In the genomic region with DNA sequence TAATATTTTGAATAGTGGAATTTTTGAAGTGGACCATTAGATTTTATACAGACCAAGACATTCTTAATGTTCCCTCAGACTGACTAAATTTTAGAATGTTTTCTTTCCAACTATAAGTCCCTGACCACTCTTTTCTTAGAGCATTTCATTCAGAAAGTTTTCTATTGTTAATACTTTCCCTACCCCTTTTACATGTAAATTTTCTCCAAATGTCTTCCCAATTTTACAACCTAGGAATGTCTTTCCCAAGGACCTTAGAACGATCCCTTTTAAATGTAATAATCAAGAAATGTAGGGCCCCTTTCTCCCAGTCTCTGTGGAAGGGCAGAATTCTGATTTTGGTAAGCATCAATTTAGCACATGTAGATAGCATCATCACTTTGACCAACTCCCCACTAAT, we compare ENCODE assay signal across 2 cellular contexts.
TF ChIP-seq lines count a peak whose summit lies in the region.

No MANE protein-coding gene starts in this region.

TF ChIP-seq in GM23338, 12 proteins besides CTCF, POLR2A, EP300 and RAD21 (continued from another document):
- TF ChIP-seq, protein P1, sequence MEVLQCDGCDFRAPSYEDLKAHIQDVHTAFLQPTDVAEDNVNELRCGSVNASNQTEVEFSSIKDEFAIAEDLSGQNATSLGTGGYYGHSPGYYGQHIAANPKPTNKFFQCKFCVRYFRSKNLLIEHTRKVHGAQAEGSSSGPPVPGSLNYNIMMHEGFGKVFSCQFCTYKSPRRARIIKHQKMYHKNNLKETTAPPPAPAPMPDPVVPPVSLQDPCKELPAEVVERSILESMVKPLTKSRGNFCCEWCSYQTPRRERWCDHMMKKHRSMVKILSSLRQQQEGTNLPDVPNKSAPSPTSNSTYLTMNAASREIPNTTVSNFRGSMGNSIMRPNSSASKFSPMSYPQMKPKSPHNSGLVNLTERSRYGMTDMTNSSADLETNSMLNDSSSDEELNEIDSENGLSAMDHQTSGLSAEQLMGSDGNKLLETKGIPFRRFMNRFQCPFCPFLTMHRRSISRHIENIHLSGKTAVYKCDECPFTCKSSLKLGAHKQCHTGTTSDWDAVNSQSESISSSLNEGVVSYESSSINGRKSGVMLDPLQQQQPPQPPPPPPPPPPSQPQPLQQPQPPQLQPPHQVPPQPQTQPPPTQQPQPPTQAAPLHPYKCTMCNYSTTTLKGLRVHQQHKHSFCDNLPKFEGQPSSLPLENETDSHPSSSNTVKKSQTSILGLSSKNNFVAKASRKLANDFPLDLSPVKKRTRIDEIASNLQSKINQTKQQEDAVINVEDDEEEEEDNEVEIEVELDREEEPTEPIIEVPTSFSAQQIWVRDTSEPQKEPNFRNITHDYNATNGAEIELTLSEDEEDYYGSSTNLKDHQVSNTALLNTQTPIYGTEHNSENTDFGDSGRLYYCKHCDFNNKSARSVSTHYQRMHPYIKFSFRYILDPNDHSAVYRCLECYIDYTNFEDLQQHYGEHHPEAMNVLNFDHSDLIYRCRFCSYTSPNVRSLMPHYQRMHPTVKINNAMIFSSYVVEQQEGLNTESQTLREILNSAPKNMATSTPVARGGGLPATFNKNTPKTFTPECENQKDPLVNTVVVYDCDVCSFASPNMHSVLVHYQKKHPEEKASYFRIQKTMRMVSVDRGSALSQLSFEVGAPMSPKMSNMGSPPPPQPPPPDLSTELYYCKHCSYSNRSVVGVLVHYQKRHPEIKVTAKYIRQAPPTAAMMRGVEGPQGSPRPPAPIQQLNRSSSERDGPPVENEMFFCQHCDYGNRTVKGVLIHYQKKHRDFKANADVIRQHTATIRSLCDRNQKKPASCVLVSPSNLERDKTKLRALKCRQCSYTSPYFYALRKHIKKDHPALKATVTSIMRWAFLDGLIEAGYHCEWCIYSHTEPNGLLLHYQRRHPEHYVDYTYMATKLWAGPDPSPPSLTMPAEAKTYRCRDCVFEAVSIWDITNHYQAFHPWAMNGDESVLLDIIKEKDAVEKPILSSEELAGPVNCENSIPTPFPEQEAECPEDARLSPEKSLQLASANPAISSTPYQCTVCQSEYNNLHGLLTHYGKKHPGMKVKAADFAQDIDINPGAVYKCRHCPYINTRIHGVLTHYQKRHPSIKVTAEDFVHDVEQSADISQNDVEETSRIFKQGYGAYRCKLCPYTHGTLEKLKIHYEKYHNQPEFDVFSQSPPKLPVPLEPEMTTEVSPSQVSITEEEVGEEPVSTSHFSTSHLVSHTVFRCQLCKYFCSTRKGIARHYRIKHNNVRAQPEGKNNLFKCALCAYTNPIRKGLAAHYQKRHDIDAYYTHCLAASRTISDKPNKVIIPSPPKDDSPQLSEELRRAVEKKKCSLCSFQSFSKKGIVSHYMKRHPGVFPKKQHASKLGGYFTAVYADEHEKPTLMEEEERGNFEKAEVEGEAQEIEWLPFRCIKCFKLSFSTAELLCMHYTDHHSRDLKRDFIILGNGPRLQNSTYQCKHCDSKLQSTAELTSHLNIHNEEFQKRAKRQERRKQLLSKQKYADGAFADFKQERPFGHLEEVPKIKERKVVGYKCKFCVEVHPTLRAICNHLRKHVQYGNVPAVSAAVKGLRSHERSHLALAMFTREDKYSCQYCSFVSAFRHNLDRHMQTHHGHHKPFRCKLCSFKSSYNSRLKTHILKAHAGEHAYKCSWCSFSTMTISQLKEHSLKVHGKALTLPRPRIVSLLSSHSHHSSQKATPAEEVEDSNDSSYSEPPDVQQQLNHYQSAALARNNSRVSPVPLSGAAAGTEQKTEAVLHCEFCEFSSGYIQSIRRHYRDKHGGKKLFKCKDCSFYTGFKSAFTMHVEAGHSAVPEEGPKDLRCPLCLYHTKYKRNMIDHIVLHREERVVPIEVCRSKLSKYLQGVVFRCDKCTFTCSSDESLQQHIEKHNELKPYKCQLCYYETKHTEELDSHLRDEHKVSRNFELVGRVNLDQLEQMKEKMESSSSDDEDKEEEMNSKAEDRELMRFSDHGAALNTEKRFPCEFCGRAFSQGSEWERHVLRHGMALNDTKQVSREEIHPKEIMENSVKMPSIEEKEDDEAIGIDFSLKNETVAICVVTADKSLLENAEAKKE (CRISPR knock-in tag; IDR thresholded peaks at IDR 0.05), result no peak
- no peak for TF ChIP-seq STAT1 (IDR thresholded peaks at IDR 0.05; ENCODE audit: unreplicated experiment)
- no peak for TF ChIP-seq NANOG (IDR thresholded peaks at IDR 0.05; ENCODE audit: borderline replicate concordance)
- no peak for TF ChIP-seq ZNF114 (CRISPR knock-in tag; IDR thresholded peaks at IDR 0.05)
- TF ChIP-seq CREB1 (CRISPR knock-in tag; IDR thresholded peaks at IDR 0.05; ENCODE audit: low read depth), result no peak
- no peak for TF ChIP-seq JUNB (IDR thresholded peaks at IDR 0.05; ENCODE audit: unreplicated experiment)

TF ChIP-seq in WTC11, 78 proteins besides CTCF, POLR2A, EP300 and RAD21 (continued from another document):
- TF ChIP-seq, protein P2, sequence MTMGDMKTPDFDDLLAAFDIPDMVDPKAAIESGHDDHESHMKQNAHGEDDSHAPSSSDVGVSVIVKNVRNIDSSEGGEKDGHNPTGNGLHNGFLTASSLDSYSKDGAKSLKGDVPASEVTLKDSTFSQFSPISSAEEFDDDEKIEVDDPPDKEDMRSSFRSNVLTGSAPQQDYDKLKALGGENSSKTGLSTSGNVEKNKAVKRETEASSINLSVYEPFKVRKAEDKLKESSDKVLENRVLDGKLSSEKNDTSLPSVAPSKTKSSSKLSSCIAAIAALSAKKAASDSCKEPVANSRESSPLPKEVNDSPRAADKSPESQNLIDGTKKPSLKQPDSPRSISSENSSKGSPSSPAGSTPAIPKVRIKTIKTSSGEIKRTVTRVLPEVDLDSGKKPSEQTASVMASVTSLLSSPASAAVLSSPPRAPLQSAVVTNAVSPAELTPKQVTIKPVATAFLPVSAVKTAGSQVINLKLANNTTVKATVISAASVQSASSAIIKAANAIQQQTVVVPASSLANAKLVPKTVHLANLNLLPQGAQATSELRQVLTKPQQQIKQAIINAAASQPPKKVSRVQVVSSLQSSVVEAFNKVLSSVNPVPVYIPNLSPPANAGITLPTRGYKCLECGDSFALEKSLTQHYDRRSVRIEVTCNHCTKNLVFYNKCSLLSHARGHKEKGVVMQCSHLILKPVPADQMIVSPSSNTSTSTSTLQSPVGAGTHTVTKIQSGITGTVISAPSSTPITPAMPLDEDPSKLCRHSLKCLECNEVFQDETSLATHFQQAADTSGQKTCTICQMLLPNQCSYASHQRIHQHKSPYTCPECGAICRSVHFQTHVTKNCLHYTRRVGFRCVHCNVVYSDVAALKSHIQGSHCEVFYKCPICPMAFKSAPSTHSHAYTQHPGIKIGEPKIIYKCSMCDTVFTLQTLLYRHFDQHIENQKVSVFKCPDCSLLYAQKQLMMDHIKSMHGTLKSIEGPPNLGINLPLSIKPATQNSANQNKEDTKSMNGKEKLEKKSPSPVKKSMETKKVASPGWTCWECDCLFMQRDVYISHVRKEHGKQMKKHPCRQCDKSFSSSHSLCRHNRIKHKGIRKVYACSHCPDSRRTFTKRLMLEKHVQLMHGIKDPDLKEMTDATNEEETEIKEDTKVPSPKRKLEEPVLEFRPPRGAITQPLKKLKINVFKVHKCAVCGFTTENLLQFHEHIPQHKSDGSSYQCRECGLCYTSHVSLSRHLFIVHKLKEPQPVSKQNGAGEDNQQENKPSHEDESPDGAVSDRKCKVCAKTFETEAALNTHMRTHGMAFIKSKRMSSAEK (CRISPR knock-in tag; IDR thresholded peaks at IDR 0.05; ENCODE audit: borderline replicate concordance), result no peak
- TF ChIP-seq, protein P3, sequence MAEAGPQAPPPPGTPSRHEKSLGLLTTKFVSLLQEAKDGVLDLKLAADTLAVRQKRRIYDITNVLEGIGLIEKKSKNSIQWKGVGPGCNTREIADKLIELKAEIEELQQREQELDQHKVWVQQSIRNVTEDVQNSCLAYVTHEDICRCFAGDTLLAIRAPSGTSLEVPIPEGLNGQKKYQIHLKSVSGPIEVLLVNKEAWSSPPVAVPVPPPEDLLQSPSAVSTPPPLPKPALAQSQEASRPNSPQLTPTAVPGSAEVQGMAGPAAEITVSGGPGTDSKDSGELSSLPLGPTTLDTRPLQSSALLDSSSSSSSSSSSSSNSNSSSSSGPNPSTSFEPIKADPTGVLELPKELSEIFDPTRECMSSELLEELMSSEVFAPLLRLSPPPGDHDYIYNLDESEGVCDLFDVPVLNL (CRISPR knock-in tag; IDR thresholded peaks at IDR 0.05; ENCODE audit: borderline replicate concordance, low read depth), result no peak
- TF ChIP-seq TEAD1 (CRISPR knock-in tag; IDR thresholded peaks at IDR 0.05) (no peak), ZNF263 (CRISPR knock-in tag; IDR thresholded peaks at IDR 0.05; ENCODE audit: low read depth) (no peak), IRF2 (CRISPR knock-in tag; IDR thresholded peaks at IDR 0.05; ENCODE audit: borderline replicate concordance, low read depth) (no peak), PRRX2 (CRISPR knock-in tag; IDR thresholded peaks at IDR 0.05) (no peak), ESRRA (CRISPR knock-in tag; IDR thresholded peaks at IDR 0.05; ENCODE audit: borderline replicate concordance) (no peak), SOX15 (CRISPR knock-in tag; IDR thresholded peaks at IDR 0.05) (no peak), ZNF416 (CRISPR knock-in tag; IDR thresholded peaks at IDR 0.05) (no peak)
- TF ChIP-seq, protein P4, sequence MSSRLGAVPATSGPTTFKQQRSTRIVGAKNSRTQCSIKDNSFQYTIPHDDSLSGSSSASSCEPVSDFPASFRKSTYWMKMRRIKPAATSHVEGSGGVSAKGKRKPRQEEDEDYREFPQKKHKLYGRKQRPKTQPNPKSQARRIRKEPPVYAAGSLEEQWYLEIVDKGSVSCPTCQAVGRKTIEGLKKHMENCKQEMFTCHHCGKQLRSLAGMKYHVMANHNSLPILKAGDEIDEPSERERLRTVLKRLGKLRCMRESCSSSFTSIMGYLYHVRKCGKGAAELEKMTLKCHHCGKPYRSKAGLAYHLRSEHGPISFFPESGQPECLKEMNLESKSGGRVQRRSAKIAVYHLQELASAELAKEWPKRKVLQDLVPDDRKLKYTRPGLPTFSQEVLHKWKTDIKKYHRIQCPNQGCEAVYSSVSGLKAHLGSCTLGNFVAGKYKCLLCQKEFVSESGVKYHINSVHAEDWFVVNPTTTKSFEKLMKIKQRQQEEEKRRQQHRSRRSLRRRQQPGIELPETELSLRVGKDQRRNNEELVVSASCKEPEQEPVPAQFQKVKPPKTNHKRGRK (CRISPR knock-in tag; IDR thresholded peaks at IDR 0.05; ENCODE audit: borderline replicate concordance), result no peak
- TF ChIP-seq, protein P5, sequence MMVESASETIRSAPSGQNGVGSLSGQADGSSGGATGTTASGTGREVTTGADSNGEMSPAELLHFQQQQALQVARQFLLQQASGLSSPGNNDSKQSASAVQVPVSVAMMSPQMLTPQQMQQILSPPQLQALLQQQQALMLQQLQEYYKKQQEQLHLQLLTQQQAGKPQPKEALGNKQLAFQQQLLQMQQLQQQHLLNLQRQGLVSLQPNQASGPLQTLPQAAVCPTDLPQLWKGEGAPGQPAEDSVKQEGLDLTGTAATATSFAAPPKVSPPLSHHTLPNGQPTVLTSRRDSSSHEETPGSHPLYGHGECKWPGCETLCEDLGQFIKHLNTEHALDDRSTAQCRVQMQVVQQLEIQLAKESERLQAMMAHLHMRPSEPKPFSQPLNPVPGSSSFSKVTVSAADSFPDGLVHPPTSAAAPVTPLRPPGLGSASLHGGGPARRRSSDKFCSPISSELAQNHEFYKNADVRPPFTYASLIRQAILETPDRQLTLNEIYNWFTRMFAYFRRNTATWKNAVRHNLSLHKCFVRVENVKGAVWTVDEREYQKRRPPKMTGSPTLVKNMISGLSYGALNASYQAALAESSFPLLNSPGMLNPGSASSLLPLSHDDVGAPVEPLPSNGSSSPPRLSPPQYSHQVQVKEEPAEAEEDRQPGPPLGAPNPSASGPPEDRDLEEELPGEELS (CRISPR knock-in tag; IDR thresholded peaks at IDR 0.05), result no peak
- TF ChIP-seq, protein P6, sequence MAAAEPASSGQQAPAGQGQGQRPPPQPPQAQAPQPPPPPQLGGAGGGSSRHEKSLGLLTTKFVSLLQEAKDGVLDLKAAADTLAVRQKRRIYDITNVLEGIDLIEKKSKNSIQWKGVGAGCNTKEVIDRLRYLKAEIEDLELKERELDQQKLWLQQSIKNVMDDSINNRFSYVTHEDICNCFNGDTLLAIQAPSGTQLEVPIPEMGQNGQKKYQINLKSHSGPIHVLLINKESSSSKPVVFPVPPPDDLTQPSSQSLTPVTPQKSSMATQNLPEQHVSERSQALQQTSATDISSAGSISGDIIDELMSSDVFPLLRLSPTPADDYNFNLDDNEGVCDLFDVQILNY (CRISPR knock-in tag; IDR thresholded peaks at IDR 0.05), result no peak
